ENCODE assay signal across 24 cellular contexts in genomic region chr11:40384991-40385390, GRCh38.
DNase-seq lines count a peak whose midpoint lies in the region; ATAC-seq, FAIRE-seq and TF ChIP-seq lines count a peak whose summit lies in the region.
"Had no signal": no experiment of that assay in that cellular context is flagged by ENCODE, and none has a peak within 500 bp of the region (broad histone marks: within the 10 kb centered on the region; RNA-seq: fewer than 3 reads in every experiment).

No MANE protein-coding gene starts in this region.

- no peak overlapping the region for H3K27ac Mint-ChIP-seq in activated CD8-positive, alpha-beta T cell treated with anti-CD3 and anti-CD28 coated beads, Interleukin-2, amount 10 ng/mL, durations not matched to agents 7 days and 5 days
- H3K27ac Mint-ChIP-seq in mesothelial cell of epicardium = no peak overlapping the region
- H3K27ac Mint-ChIP-seq: activated B cell treated with CpG ODN at 0.5 μM for 24 hours; activated CD4-positive, alpha-beta memory T cell treated with anti-CD3 and anti-CD28 coated beads, Interleukin-2, amount 10 ng/mL, durations not matched to agents 7 days and 5 days had no signal

- H3K9me3 Mint-ChIP-seq in activated CD8-positive, alpha-beta T cell treated with anti-CD3 and anti-CD28 coated beads, Interleukin-2, amount 10 ng/mL, durations not matched to agents 7 days and 5 days (ENCODE audit: insufficient read depth) = peaks cover 28% of the 10 kb centered on the region
- H3K9me3 Mint-ChIP-seq in mesothelial cell of epicardium = no peaks in the 10 kb centered on the region
- H3K9me3 Mint-ChIP-seq: activated CD4-positive, alpha-beta memory T cell treated with anti-CD3 and anti-CD28 coated beads, Interleukin-2, amount 10 ng/mL, durations not matched to agents 7 days and 5 days had no signal

- CTCF ChIA-PET in AG04449 (lab: Yijun Ruan, JAX) = no interaction called here
- CTCF ChIA-PET in activated CD8-positive, alpha-beta T cell treated with anti-CD3 and anti-CD28 coated beads, Interleukin-2, amount 10 ng/mL, durations not matched to agents 7 days and 5 days (lab: Charles Lee) = no interaction called here

- TF ChIP-seq CTCF in AG04449 (IDR thresholded peaks at IDR 0.05; ENCODE audit: insufficient read depth, low read length, missing control alignments) = no peak
- no peak for TF ChIP-seq CTCF in fibroblast of villous mesenchyme (IDR thresholded peaks at IDR 0.05; ENCODE audit: insufficient read depth, low read depth, low read length)
- no peak for TF ChIP-seq CTCF in mesothelial cell of epicardium (IDR thresholded peaks at IDR 0.05; ENCODE audit: unreplicated experiment)

- H3K27me3 Mint-ChIP-seq in activated CD8-positive, alpha-beta T cell treated with anti-CD3 and anti-CD28 coated beads, Interleukin-2, amount 10 ng/mL, durations not matched to agents 7 days and 5 days (ENCODE audit: low read depth) = no peaks in the 10 kb centered on the region
- H3K27me3 Mint-ChIP-seq in mesothelial cell of epicardium (ENCODE audit: low read depth) = peaks cover 3% of the 10 kb centered on the region
- H3K27me3 Mint-ChIP-seq: activated B cell treated with CpG ODN at 0.5 μM for 24 hours; activated CD4-positive, alpha-beta memory T cell treated with anti-CD3 and anti-CD28 coated beads, Interleukin-2, amount 10 ng/mL, durations not matched to agents 7 days and 5 days had no signal

- no peaks in the 10 kb centered on the region for H3K36me3 Mint-ChIP-seq in activated CD8-positive, alpha-beta T cell treated with anti-CD3 and anti-CD28 coated beads, Interleukin-2, amount 10 ng/mL, durations not matched to agents 7 days and 5 days (ENCODE audit: low read depth)
- no peaks in the 10 kb centered on the region for H3K36me3 Mint-ChIP-seq in mesothelial cell of epicardium

- ATAC-seq in activated CD8-positive, alpha-beta T cell treated with anti-CD3 and anti-CD28 coated beads, Interleukin-2, amount 10 ng/mL, durations not matched to agents 7 days and 5 days = no peak
- ATAC-seq: gastrocnemius medialis had no signal

- H3K4me1 Mint-ChIP-seq in activated CD8-positive, alpha-beta T cell treated with anti-CD3 and anti-CD28 coated beads, Interleukin-2, amount 10 ng/mL, durations not matched to agents 7 days and 5 days (ENCODE audit: low read depth) = no peaks in the 10 kb centered on the region
- H3K4me1 Mint-ChIP-seq in mesothelial cell of epicardium = no peaks in the 10 kb centered on the region
- H3K4me1 Mint-ChIP-seq: activated B cell treated with CpG ODN at 0.5 μM for 24 hours; activated CD4-positive, alpha-beta memory T cell treated with anti-CD3 and anti-CD28 coated beads, Interleukin-2, amount 10 ng/mL, durations not matched to agents 7 days and 5 days had no signal

- no peak overlapping the region for H3K4me3 Mint-ChIP-seq in activated CD8-positive, alpha-beta T cell treated with anti-CD3 and anti-CD28 coated beads, Interleukin-2, amount 10 ng/mL, durations not matched to agents 7 days and 5 days
- no peak overlapping the region for H3K4me3 Mint-ChIP-seq in mesothelial cell of epicardium
- H3K4me3 Mint-ChIP-seq: activated B cell treated with CpG ODN at 0.5 μM for 24 hours; activated CD4-positive, alpha-beta memory T cell treated with anti-CD3 and anti-CD28 coated beads, Interleukin-2, amount 10 ng/mL, durations not matched to agents 7 days and 5 days had no signal

- POLR2A ChIA-PET in AG04449 (lab: Yijun Ruan, JAX) = no interaction called here
- POLR2A ChIA-PET in activated CD8-positive, alpha-beta T cell treated with anti-CD3 and anti-CD28 coated beads, Interleukin-2, amount 10 ng/mL, durations not matched to agents 7 days and 5 days (lab: Charles Lee) = no interaction called here

- no peak for FAIRE-seq in RCC 7860 (lab: Jason Lieb, UNC)
- FAIRE-seq: endothelial cell of umbilical vein had no signal

- H3K4me3 ChIP-seq in AG04449 (ENCODE audit: low read depth, low read length) (no peak overlapping the region), fibroblast of villous mesenchyme (ENCODE audit: low read depth, low read length) (no peak overlapping the region)
- H3K4me3 ChIP-seq: BLaER1 treated with 17β-estradiol and CSF1 and Interleukin-3, amounts not matched to agents 10 nM and 100 nM; gastrocnemius medialis had no signal

- peak; percentile 5 for DNase-seq in AG04449 (ENCODE audit: low read depth, low spot score)
- DNase-seq in GM04504 (ENCODE audit: low read depth) = peak; percentile 44
- DNase-seq in amniotic stem cell (lab: John Stamatoyannopoulos, UW) = peak; percentile 8
- DNase-seq in fibroblast of villous mesenchyme (ENCODE audit: low read depth) = peak; percentile 34
- no peak for DNase-seq in activated CD8-positive, alpha-beta T cell treated with anti-CD3 and anti-CD28 coated beads, Interleukin-2, amount 10 ng/mL, durations not matched to agents 7 days and 5 days
- no peak for DNase-seq in HuH-7.5 (ENCODE audit: low spot score)
- no peak for DNase-seq in RCC 7860 (ENCODE audit: low spot score)
- DNase-seq in mesothelial cell of epicardium (ENCODE audit: low spot score in 2 of 2, unreplicated experiment in 2 of 2) = no peak
- DNase-seq: activated B cell treated with CpG ODN at 0.5 μM for 24 hours; activated CD4-positive, alpha-beta memory T cell treated with anti-CD3 and anti-CD28 coated beads, Interleukin-2, amount 10 ng/mL, durations not matched to agents 7 days and 5 days; activated gamma-delta T cell; Caco-2; dermis blood vessel endothelial cell; DND-41; gastrocnemius medialis; KG1; NCI-H1436 treated with DMSO at 0.1 percent for 48 hours; NCI-H2171; NCI-H69; stimulated activated CD4-positive, alpha-beta T cell treated with anti-CD3 and anti-CD28 coated beads, Interleukin-4, amount 100 ng/mL, for 1 hour; stimulated activated naive CD4-positive, alpha-beta T cell; T-helper 9 cell had no signal

Comparison
In these comparisons a context has a peak if more than half of its experiments do, and no peak if none do; other contexts are left out.
1. DNase-seq: peak in AG04449 (single experiment), GM04504 (single experiment), amniotic stem cell (single experiment) and fibroblast of villous mesenchyme (single experiment); none in activated CD8-positive, alpha-beta T cell treated with anti-CD3 and anti-CD28 coated beads, Interleukin-2, amount 10 ng/mL, durations not matched to agents 7 days and 5 days (single experiment), HuH-7.5 (single experiment), RCC 7860 (single experiment) and mesothelial cell of epicardium (0 of 2).